Comparison of ENCODE assay signal across 8 cellular contexts in genomic region chr14:91229743-91230200, GRCh38. TPM values are rescaled to one million over a fixed set of nuclear protein-coding genes. Genes with fewer than 3 reads are reported as not detected.
DNase-seq lines count a peak whose midpoint lies in the region; ATAC-seq and TF ChIP-seq lines count a peak whose summit lies in the region.

No MANE protein-coding gene starts in this region.

- H3K9me3 Mint-ChIP-seq in activated T-cell treated with anti-CD3 and anti-CD28 coated beads, Interleukin-2, amount 50 U/mL, for 4 hours = peaks cover 8% of the 10 kb centered on the region

- ATAC-seq in activated T-cell treated with anti-CD3 and anti-CD28 coated beads, Interleukin-2, amount 50 U/mL, for 4 hours = peak; percentile 30 to 31
- ATAC-seq in omental fat pad (ENCODE audit: low FRiP score) = no peak

- H3K4me3 ChIP-seq in GM23248 = no peak overlapping the region
- H3K4me3 ChIP-seq in skeletal muscle cell (ENCODE audit: low read depth, low read length) = no peak overlapping the region

- no peaks in the 10 kb centered on the region for H3K27me3 ChIP-seq in GM23248 (replicated peaks; ENCODE audit: insufficient read depth)

- no peaks in the 10 kb centered on the region for H3K27me3 Mint-ChIP-seq in activated T-cell treated with anti-CD3 and anti-CD28 coated beads, Interleukin-2, amount 50 U/mL, for 4 hours (ENCODE audit: low read depth)

- H3K4me1 ChIP-seq in GM23248 (ENCODE audit: insufficient read depth) = peaks cover 45% of the 10 kb centered on the region

- no peaks in the 10 kb centered on the region for H3K9me2 ChIP-seq in GM23248 (ENCODE audit: insufficient read depth)

- H3K4me3 Mint-ChIP-seq in activated T-cell treated with anti-CD3 and anti-CD28 coated beads, Interleukin-2, amount 50 U/mL, for 4 hours = peak overlapping the region; percentile 74

- H4K20me1 ChIP-seq in GM23248 (ENCODE audit: insufficient read depth) = no peaks in the 10 kb centered on the region

- DNase-seq in GM13977 (ENCODE audit: low spot score) = peak; percentile 83
- peak; percentile 66 for DNase-seq in GM23248
- peak; percentile 88 for DNase-seq in M059J (ENCODE audit: low read depth)
- DNase-seq in activated T-cell treated with anti-CD3 and anti-CD28 coated beads, Interleukin-2, amount 50 U/mL, for 4 hours = peak; percentile 48
- DNase-seq in skeletal muscle cell (ENCODE audit: low read depth) = peak; percentile 28
- DNase-seq in amygdala (lab: John Stamatoyannopoulos, UW) = no peak
- no peak for DNase-seq in omental fat pad (ENCODE audit: low spot score)
- DNase-seq in RKO (ENCODE audit: low spot score) = no peak

- peaks cover 94% of the 10 kb centered on the region for H3K4me1 Mint-ChIP-seq in activated T-cell treated with anti-CD3 and anti-CD28 coated beads, Interleukin-2, amount 50 U/mL, for 4 hours (ENCODE audit: low read depth)

- WGBS in GM23248 (ENCODE audit: low coverage in 1 of 2, low lambda C conversion rate in 2 of 2, missing lambda C conversion rate in 2 of 2), 2 experiments = 33 to 40% methylated on average over 6 of the region's 6 CpGs

- H3K9me3 ChIP-seq in GM23248 (ENCODE audit: low read depth) = no peaks in the 10 kb centered on the region

- peaks cover 26% of the 10 kb centered on the region for H3K36me3 Mint-ChIP-seq in activated T-cell treated with anti-CD3 and anti-CD28 coated beads, Interleukin-2, amount 50 U/mL, for 4 hours (ENCODE audit: insufficient read depth)

- in situ Hi-C loops in GM13977 (cut with MboI; ENCODE audit: low pct_unique_long_range_greater_than_20kb, low sequenced_read_pairs, unreplicated experiment) = no loop called here
- in situ Hi-C loops in GM23248 (cut with MboI) = no loop called here

- peak overlapping the region; percentile 19 for H3K4me2 ChIP-seq in GM23248 (ENCODE audit: unreplicated experiment)

- no peak overlapping the region for H2AFZ ChIP-seq in GM23248

- no peaks in the 10 kb centered on the region for H3K36me3 ChIP-seq in GM23248 (ENCODE audit: low read depth)

- H3F3A ChIP-seq in GM23248 (ENCODE audit: insufficient read depth) = peaks cover 55% of the 10 kb centered on the region

- H3K27ac ChIP-seq in GM23248 = peak overlapping the region; percentile 70

- H3K9ac ChIP-seq in GM23248 = no peak overlapping the region

- TF ChIP-seq CTCF in GM13977 (IDR thresholded peaks at IDR 0.05; ENCODE audit: extremely low read depth, insufficient read depth, missing control alignments) = no peak
- no peak for TF ChIP-seq CTCF in omental fat pad (IDR thresholded peaks at IDR 0.05)

- H3K79me2 ChIP-seq in GM23248 (ENCODE audit: insufficient read depth) = no peaks in the 10 kb centered on the region

RNA-seq across cellular contexts. Expression of gene GPR68, which starts 14.7 kb away (rescaled TPM):
- total RNA-seq in GM23248 (2014; rRNA removed; shearing (Covaris generic)) = 8.6 and 10.6 TPM in 2 replicates
- polyA plus RNA-seq in GM23248 (2016; fragmentation: Nextera tagmentation; extraction: Ambion mirVana) = 5.1 and 5.7 TPM in 2 replicates
- 0.71 and 1.6 TPM in 2 replicates for total RNA-seq in M059J (2014; rRNA removed; shearing (Covaris generic))
- 1 to 10 TPM; 4.1 to 6.1 (median 6.0) TPM for total RNA-seq in activated T-cell treated with anti-CD3 and anti-CD28 coated beads, Interleukin-2, amount 50 U/mL, for 4 hours
- under 1 TPM in 3 of 4 donors, not detected in 1; 0.19 to 0.36 (median 0.19) TPM for total RNA-seq in omental fat pad

Comparison
In these comparisons a context has a peak if more than half of its experiments do, and no peak if none do; other contexts are left out.
1. DNase-seq: peak in GM13977 (single experiment), GM23248 (single experiment), M059J (single experiment), activated T-cell treated with anti-CD3 and anti-CD28 coated beads, Interleukin-2, amount 50 U/mL, for 4 hours (single experiment) and skeletal muscle cell (single experiment); none in amygdala (0 of 56), omental fat pad (single experiment) and RKO (single experiment).